9 cellular contexts compared by ENCODE assay signal in the genomic region with DNA sequence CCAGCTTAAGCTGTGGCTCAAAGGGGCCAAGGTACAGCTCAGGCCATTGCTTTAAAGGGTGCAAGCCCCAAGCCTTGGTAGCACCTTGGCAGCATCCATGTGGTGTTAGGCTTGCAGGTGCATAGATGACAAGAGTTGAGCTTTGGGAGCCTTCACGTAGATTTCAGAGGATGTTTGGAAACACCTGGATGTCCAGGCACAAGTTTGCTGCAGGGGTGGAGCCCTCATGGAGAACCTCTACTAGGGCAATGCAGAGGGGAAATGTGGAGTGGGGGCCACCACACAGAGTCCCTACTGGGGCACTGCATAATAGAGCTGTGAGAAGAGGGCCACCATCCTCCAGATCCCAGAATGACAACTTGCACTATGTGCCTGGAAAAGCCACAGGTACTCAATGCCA. TPM values are rescaled to one million over a fixed set of nuclear protein-coding genes. Genes with fewer than 3 reads are reported as not detected.
"Had no signal": no experiment of that assay in that cellular context is flagged by ENCODE, and none has a peak within 500 bp of the region (broad histone marks: within the 10 kb centered on the region; RNA-seq: fewer than 3 reads in every experiment).

No MANE protein-coding gene starts in this region.

- H3K4me3 ChIP-seq: GM23248 had no signal

- DNase-seq: GM23248, GOT3, H7, HCEC 1CT, HFFc6, Kasumi-1, KG1 had no signal

- H2AFZ ChIP-seq: GM23248 had no signal

- ATAC-seq: HepG2 had no signal

- H3K9ac ChIP-seq: GM23248 had no signal

- H3K27ac ChIP-seq: GM23248, HL-60 had no signal

- FAIRE-seq: HepG2 had no signal

RNA-seq across cellular contexts. Expression of a gene that starts 37.9 kb away (rescaled TPM):
- total RNA-seq: H7, HepG2 had no signal
- polyA plus RNA-seq: HepG2 had no signal
